ENCODE assay signal across 22 cellular contexts in genomic region chr14:98931126-98931525, GRCh38.
DNase-seq lines count a peak whose midpoint lies in the region; ATAC-seq and TF ChIP-seq lines count a peak whose summit lies in the region.
"Had no signal": no experiment of that assay in that cellular context is flagged by ENCODE, and none has a peak within 500 bp of the region (broad histone marks: within the 10 kb centered on the region; RNA-seq: fewer than 3 reads in every experiment).

No MANE protein-coding gene starts in this region.

- H4K20me1 ChIP-seq in Loucy (ENCODE audit: insufficient read depth, low read length, poor library complexity, severe bottlenecking): no peaks in the 10 kb centered on the region
- H4K20me1 ChIP-seq: BLaER1 treated with 17β-estradiol and CSF1 and Interleukin-3, amounts not matched to agents 10 nM and 100 nM had no signal

- peaks cover 5% of the 10 kb centered on the region for H3K9me3 Mint-ChIP-seq in activated naive CD4-positive, alpha-beta T cell treated with anti-CD3 and anti-CD28 coated beads, Interleukin-2, amount 10 ng/mL, durations not matched to agents 7 days and 5 days
- H3K9me3 Mint-ChIP-seq in activated naive CD8-positive, alpha-beta T cell treated with anti-CD3 and anti-CD28 coated beads, Interleukin-2, amount 10 ng/mL, durations not matched to agents 7 days and 5 days: peaks cover 2% of the 10 kb centered on the region
- peaks cover 0 to 22% of the 10 kb centered on the region in 2 donors for H3K9me3 Mint-ChIP-seq in stimulated activated naive CD8-positive, alpha-beta T cell treated with anti-CD3 and anti-CD28 coated beads, Interleukin-15, amount 100 ng/mL, for 72 hours
- H3K9me3 Mint-ChIP-seq: GM23338 had no signal

- peak overlapping the region; percentile 58 for H3K4me2 ChIP-seq in Loucy (ENCODE audit: low read depth, low read length, poor library complexity, severe bottlenecking)
- H3K4me2 ChIP-seq: GM23338 had no signal

- H3K27me3 ChIP-seq in Loucy (ENCODE audit: insufficient read depth, low read length, poor library complexity, severe bottlenecking): no peaks in the 10 kb centered on the region
- H3K27me3 ChIP-seq: BLaER1 treated with 17β-estradiol and CSF1 and Interleukin-3, amounts not matched to agents 10 nM and 100 nM; pancreas; Peyer's patch had no signal

- ATAC-seq in activated naive CD8-positive, alpha-beta T cell treated with anti-CD3 and anti-CD28 coated beads, Interleukin-2, amount 10 ng/mL, durations not matched to agents 7 days and 5 days (ENCODE audit: low read depth): no peak
- no peak for ATAC-seq in stimulated activated naive CD8-positive, alpha-beta T cell treated with anti-CD3 and anti-CD28 coated beads, Interleukin-15, amount 100 ng/mL, for 72 hours
- ATAC-seq in GM18505 (IDR thresholded peaks at IDR 0.05; ENCODE audit: unreplicated experiment) (no peak), GM18870 (IDR thresholded peaks at IDR 0.05; ENCODE audit: unreplicated experiment) (no peak)
- ATAC-seq: GM12878, GM23338, pancreas had no signal

- H3K79me2 ChIP-seq in Loucy (ENCODE audit: insufficient read depth, low read length): no peaks in the 10 kb centered on the region

- H3K9me3 ChIP-seq in Loucy (ENCODE audit: insufficient read depth, low read depth, low read length): no peaks in the 10 kb centered on the region
- H3K9me3 ChIP-seq: BLaER1 treated with 17β-estradiol and CSF1 and Interleukin-3, amounts not matched to agents 10 nM and 100 nM; pancreas; Peyer's patch had no signal

- TF ChIP-seq CTCF in Loucy (conservative IDR thresholded peaks at IDR 0.05; ENCODE audit: low read length): no peak

- H3K4me1 Mint-ChIP-seq in activated naive CD4-positive, alpha-beta T cell treated with anti-CD3 and anti-CD28 coated beads, Interleukin-2, amount 10 ng/mL, durations not matched to agents 7 days and 5 days: peaks cover 76% of the 10 kb centered on the region
- peaks cover 42% of the 10 kb centered on the region for H3K4me1 Mint-ChIP-seq in activated naive CD8-positive, alpha-beta T cell treated with anti-CD3 and anti-CD28 coated beads, Interleukin-2, amount 10 ng/mL, durations not matched to agents 7 days and 5 days
- H3K4me1 Mint-ChIP-seq in stimulated activated naive CD8-positive, alpha-beta T cell treated with anti-CD3 and anti-CD28 coated beads, Interleukin-15, amount 100 ng/mL, for 72 hours: peaks cover 82% of the 10 kb centered on the region
- H3K4me1 Mint-ChIP-seq: GM23338 had no signal

- CTCF ChIA-PET in activated naive CD4-positive, alpha-beta T cell treated with anti-CD3 and anti-CD28 coated beads, Interleukin-2, amount 10 ng/mL, durations not matched to agents 7 days and 5 days (lab: Charles Lee): no interaction called here

- POLR2A ChIA-PET in activated naive CD8-positive, alpha-beta T cell treated with anti-CD3 and anti-CD28 coated beads, Interleukin-2, amount 10 ng/mL, durations not matched to agents 7 days and 5 days (lab: Charles Lee): interaction anchor here (0.7 to 1.8 kb wide), 3 partner anchors 18 to 339 kb away, joined by 3 to 9 read pairs (median 4); no protein-coding TSS in a partner anchor

- H3K4me3 Mint-ChIP-seq in activated naive CD4-positive, alpha-beta T cell treated with anti-CD3 and anti-CD28 coated beads, Interleukin-2, amount 10 ng/mL, durations not matched to agents 7 days and 5 days: no peak overlapping the region
- no peak overlapping the region for H3K4me3 Mint-ChIP-seq in activated naive CD8-positive, alpha-beta T cell treated with anti-CD3 and anti-CD28 coated beads, Interleukin-2, amount 10 ng/mL, durations not matched to agents 7 days and 5 days
- peak overlapping the region; percentile 45 to 68 for H3K4me3 Mint-ChIP-seq in stimulated activated naive CD8-positive, alpha-beta T cell treated with anti-CD3 and anti-CD28 coated beads, Interleukin-15, amount 100 ng/mL, for 72 hours
- H3K4me3 Mint-ChIP-seq: GM23338 had no signal

- DNase-seq in activated naive CD4-positive, alpha-beta T cell treated with anti-CD3 and anti-CD28 coated beads, Interleukin-2, amount 10 ng/mL, durations not matched to agents 7 days and 5 days: no peak
- DNase-seq in activated naive CD4-positive, alpha-beta T cell (lab: John Stamatoyannopoulos, UW): no peak
- no peak for DNase-seq in activated naive CD8-positive, alpha-beta T cell treated with anti-CD3 and anti-CD28 coated beads, Interleukin-2, amount 10 ng/mL, durations not matched to agents 7 days and 5 days
- no peak for DNase-seq in stimulated activated naive CD8-positive, alpha-beta T cell treated with anti-CD3 and anti-CD28 coated beads, Interleukin-15, amount 100 ng/mL, for 72 hours
- DNase-seq: amygdala; effector CD4-positive, alpha-beta T cell; glutamatergic neuron; KG1; NCI-H1417 treated with DMSO at 0.1 percent for 48 hours; NCI-H2081; NCI-H345; NCI-H748 treated with DMSO at 0.1 percent for 48 hours; pancreas; Peyer's patch; retina; SW 1271 had no signal

- H3K9me2 ChIP-seq in Loucy (replicated peaks; ENCODE audit: low read depth, low read length): no peaks in the 10 kb centered on the region

- H3K9ac ChIP-seq in Loucy (ENCODE audit: low read depth, low read length, poor library complexity, severe bottlenecking): peak overlapping the region; percentile 52
- H3K9ac ChIP-seq: BLaER1 treated with 17β-estradiol and CSF1 and Interleukin-3, amounts not matched to agents 10 nM and 100 nM had no signal

- no peaks in the 10 kb centered on the region for H3K36me3 ChIP-seq in Loucy (ENCODE audit: insufficient read depth, low read length)
- H3K36me3 ChIP-seq: BLaER1 treated with 17β-estradiol and CSF1 and Interleukin-3, amounts not matched to agents 10 nM and 100 nM; pancreas; Peyer's patch had no signal

- H2AFZ ChIP-seq in Loucy (ENCODE audit: low read length): peak overlapping the region; percentile 7; the same call in 1 of the 2 replicates
- H2AFZ ChIP-seq: GM23338 had no signal

- no peak for TF ChIP-seq POLR2A in GM18505 (IDR thresholded peaks at IDR 0.05; ENCODE audit: borderline replicate concordance, extremely low read depth, insufficient read depth, insufficient read length)

- no peak overlapping the region for H3K4me3 ChIP-seq in Loucy (ENCODE audit: low read length, poor library complexity, severe bottlenecking)
- H3K4me3 ChIP-seq: BLaER1 treated with 17β-estradiol and CSF1 and Interleukin-3, amounts not matched to agents 10 nM and 100 nM; GM12878; GM23338; pancreas; Peyer's patch had no signal

- no peaks in the 10 kb centered on the region for H3F3A ChIP-seq in Loucy (ENCODE audit: low read depth)

- H3K36me3 Mint-ChIP-seq in activated naive CD4-positive, alpha-beta T cell treated with anti-CD3 and anti-CD28 coated beads, Interleukin-2, amount 10 ng/mL, durations not matched to agents 7 days and 5 days: peaks cover 13% of the 10 kb centered on the region
- peaks cover 9% of the 10 kb centered on the region for H3K36me3 Mint-ChIP-seq in activated naive CD8-positive, alpha-beta T cell treated with anti-CD3 and anti-CD28 coated beads, Interleukin-2, amount 10 ng/mL, durations not matched to agents 7 days and 5 days

- H3K4me1 ChIP-seq in Loucy (ENCODE audit: insufficient read depth, low read length, poor library complexity, severe bottlenecking): peaks cover 25% of the 10 kb centered on the region
- H3K4me1 ChIP-seq: pancreas, Peyer's patch had no signal

- H3K27me3 Mint-ChIP-seq in activated naive CD4-positive, alpha-beta T cell treated with anti-CD3 and anti-CD28 coated beads, Interleukin-2, amount 10 ng/mL, durations not matched to agents 7 days and 5 days: no peaks in the 10 kb centered on the region
- H3K27me3 Mint-ChIP-seq in activated naive CD8-positive, alpha-beta T cell treated with anti-CD3 and anti-CD28 coated beads, Interleukin-2, amount 10 ng/mL, durations not matched to agents 7 days and 5 days: no peaks in the 10 kb centered on the region
- no peaks in the 10 kb centered on the region for H3K27me3 Mint-ChIP-seq in stimulated activated naive CD8-positive, alpha-beta T cell treated with anti-CD3 and anti-CD28 coated beads, Interleukin-15, amount 100 ng/mL, for 72 hours

- H3K27ac Mint-ChIP-seq in activated naive CD4-positive, alpha-beta T cell treated with anti-CD3 and anti-CD28 coated beads, Interleukin-2, amount 10 ng/mL, durations not matched to agents 7 days and 5 days: peak overlapping the region; percentile 24
- peak overlapping the region; percentile 91 for H3K27ac Mint-ChIP-seq in activated naive CD8-positive, alpha-beta T cell treated with anti-CD3 and anti-CD28 coated beads, Interleukin-2, amount 10 ng/mL, durations not matched to agents 7 days and 5 days
- peak overlapping the region; percentile 88 to 94 for H3K27ac Mint-ChIP-seq in stimulated activated naive CD8-positive, alpha-beta T cell treated with anti-CD3 and anti-CD28 coated beads, Interleukin-15, amount 100 ng/mL, for 72 hours
- H3K27ac Mint-ChIP-seq: GM23338 had no signal

Comparison
In these comparisons a context has a peak if more than half of its experiments do, and no peak if none do; other contexts are left out.
1. H3K27ac Mint-ChIP-seq: peak in every context shown above with its lines; median percentile 91 in activated naive CD8-positive, alpha-beta T cell treated with anti-CD3 and anti-CD28 coated beads, Interleukin-2, amount 10 ng/mL, durations not matched to agents 7 days and 5 days; 91 in stimulated activated naive CD8-positive, alpha-beta T cell treated with anti-CD3 and anti-CD28 coated beads, Interleukin-15, amount 100 ng/mL, for 72 hours; 24 in activated naive CD4-positive, alpha-beta T cell treated with anti-CD3 and anti-CD28 coated beads, Interleukin-2, amount 10 ng/mL, durations not matched to agents 7 days and 5 days.
2. H3K4me3 Mint-ChIP-seq: peak in stimulated activated naive CD8-positive, alpha-beta T cell treated with anti-CD3 and anti-CD28 coated beads, Interleukin-15, amount 100 ng/mL, for 72 hours (2 of 2); none in activated naive CD4-positive, alpha-beta T cell treated with anti-CD3 and anti-CD28 coated beads, Interleukin-2, amount 10 ng/mL, durations not matched to agents 7 days and 5 days (single experiment) and activated naive CD8-positive, alpha-beta T cell treated with anti-CD3 and anti-CD28 coated beads, Interleukin-2, amount 10 ng/mL, durations not matched to agents 7 days and 5 days (single experiment).